Comparison of ENCODE assay signal across 2 cellular contexts in the genomic region with DNA sequence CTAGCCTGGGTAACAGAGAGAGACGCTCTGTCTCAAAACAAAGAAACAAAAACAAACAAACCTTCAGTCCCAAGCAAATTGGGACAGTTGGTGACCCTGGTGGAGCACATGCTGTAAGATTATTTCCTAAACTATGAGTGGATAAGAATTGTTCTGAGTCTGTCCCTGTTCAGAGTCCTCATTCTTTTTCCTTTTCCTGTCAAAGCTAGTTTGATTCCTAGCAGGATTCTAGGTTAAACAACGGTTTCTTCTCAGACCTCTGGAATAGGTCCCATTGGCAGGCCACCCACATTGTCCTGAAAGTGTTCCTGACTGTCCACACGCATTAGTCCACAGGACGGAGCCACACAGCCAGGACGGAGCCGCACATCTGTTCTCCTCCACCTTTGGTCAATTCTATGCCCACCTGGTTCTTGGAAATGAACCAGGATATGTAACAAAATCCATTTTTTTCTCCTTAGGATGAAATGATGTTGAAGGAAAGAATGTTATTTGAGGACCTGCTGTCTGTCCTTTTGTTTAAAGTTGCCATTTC.
TF ChIP-seq lines count a peak whose summit lies in the region.

No MANE protein-coding gene starts in this region.

TF ChIP-seq in HCT116, 20 proteins besides CTCF, POLR2A, EP300 and RAD21:
- TF ChIP-seq EGR1 (IDR thresholded peaks at IDR 0.05; ENCODE audit: low read depth) (no peak), TCF7L2 (IDR thresholded peaks at IDR 0.05; ENCODE audit: borderline replicate concordance, extremely low read depth, insufficient read depth, insufficient read length) (no peak), EZH2phosphoT487 (IDR thresholded peaks at IDR 0.05; ENCODE audit: borderline replicate concordance) (no peak), SIN3A (IDR thresholded peaks at IDR 0.05; ENCODE audit: low read depth) (no peak), JUND (IDR thresholded peaks at IDR 0.05) (no peak), CEBPB (IDR thresholded peaks at IDR 0.05; ENCODE audit: low read depth) (no peak), CBX3 (IDR thresholded peaks at IDR 0.05; ENCODE audit: low read depth) (no peak), YY1 (IDR thresholded peaks at IDR 0.05; ENCODE audit: extremely low read depth, insufficient replicate concordance, low read depth, low read length) (no peak), FOSL1 (IDR thresholded peaks at IDR 0.05; ENCODE audit: low read depth) (no peak)
- TF ChIP-seq, protein P1, sequence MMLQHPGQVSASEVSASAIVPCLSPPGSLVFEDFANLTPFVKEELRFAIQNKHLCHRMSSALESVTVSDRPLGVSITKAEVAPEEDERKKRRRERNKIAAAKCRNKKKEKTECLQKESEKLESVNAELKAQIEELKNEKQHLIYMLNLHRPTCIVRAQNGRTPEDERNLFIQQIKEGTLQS (IDR thresholded peaks at IDR 0.05), result no peak

TF ChIP-seq in K562, 482 proteins besides CTCF, POLR2A, EP300 and RAD21:
- TF ChIP-seq ZBTB8A (IDR thresholded peaks at IDR 0.05; ENCODE audit: partially characterized antibody), result no peak
- no peak for TF ChIP-seq ETV5 (CRISPR knock-in tag; IDR thresholded peaks at IDR 0.05; ENCODE audit: low read depth)
- TF ChIP-seq NELFE (IDR thresholded peaks at IDR 0.05; ENCODE audit: insufficient read depth, insufficient read length), result no peak
- no peak for TF ChIP-seq ZNF41 (CRISPR knock-in tag; conservative IDR thresholded peaks at IDR 0.05)
- no peak for TF ChIP-seq ZKSCAN3 (CRISPR knock-in tag; IDR thresholded peaks at IDR 0.05)
- no peak for TF ChIP-seq TFE3 (CRISPR knock-in tag; IDR thresholded peaks at IDR 0.05)
- no peak for TF ChIP-seq MYNN (IDR thresholded peaks at IDR 0.05)
- TF ChIP-seq MYNN (CRISPR knock-in tag; IDR thresholded peaks at IDR 0.05), result no peak
- no peak for TF ChIP-seq SREBF1 (IDR thresholded peaks at IDR 0.05; ENCODE audit: borderline replicate concordance, low read depth, low read length)
- no peak for TF ChIP-seq CBX2 (IDR thresholded peaks at IDR 0.05; ENCODE audit: insufficient read depth, low read length, poor library complexity, severe bottlenecking)
- no peak for TF ChIP-seq MTA2 (IDR thresholded peaks at IDR 0.05; ENCODE audit: low read depth)
- TF ChIP-seq, protein P2, sequence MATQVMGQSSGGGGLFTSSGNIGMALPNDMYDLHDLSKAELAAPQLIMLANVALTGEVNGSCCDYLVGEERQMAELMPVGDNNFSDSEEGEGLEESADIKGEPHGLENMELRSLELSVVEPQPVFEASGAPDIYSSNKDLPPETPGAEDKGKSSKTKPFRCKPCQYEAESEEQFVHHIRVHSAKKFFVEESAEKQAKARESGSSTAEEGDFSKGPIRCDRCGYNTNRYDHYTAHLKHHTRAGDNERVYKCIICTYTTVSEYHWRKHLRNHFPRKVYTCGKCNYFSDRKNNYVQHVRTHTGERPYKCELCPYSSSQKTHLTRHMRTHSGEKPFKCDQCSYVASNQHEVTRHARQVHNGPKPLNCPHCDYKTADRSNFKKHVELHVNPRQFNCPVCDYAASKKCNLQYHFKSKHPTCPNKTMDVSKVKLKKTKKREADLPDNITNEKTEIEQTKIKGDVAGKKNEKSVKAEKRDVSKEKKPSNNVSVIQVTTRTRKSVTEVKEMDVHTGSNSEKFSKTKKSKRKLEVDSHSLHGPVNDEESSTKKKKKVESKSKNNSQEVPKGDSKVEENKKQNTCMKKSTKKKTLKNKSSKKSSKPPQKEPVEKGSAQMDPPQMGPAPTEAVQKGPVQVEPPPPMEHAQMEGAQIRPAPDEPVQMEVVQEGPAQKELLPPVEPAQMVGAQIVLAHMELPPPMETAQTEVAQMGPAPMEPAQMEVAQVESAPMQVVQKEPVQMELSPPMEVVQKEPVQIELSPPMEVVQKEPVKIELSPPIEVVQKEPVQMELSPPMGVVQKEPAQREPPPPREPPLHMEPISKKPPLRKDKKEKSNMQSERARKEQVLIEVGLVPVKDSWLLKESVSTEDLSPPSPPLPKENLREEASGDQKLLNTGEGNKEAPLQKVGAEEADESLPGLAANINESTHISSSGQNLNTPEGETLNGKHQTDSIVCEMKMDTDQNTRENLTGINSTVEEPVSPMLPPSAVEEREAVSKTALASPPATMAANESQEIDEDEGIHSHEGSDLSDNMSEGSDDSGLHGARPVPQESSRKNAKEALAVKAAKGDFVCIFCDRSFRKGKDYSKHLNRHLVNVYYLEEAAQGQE (CRISPR knock-in tag; IDR thresholded peaks at IDR 0.05; ENCODE audit: low read depth), result no peak
- TF ChIP-seq POLR2G (IDR thresholded peaks at IDR 0.05; ENCODE audit: low read depth, low read length), result no peak
- TF ChIP-seq ZNF24 (IDR thresholded peaks at IDR 0.05), result no peak
